In the genomic region with DNA sequence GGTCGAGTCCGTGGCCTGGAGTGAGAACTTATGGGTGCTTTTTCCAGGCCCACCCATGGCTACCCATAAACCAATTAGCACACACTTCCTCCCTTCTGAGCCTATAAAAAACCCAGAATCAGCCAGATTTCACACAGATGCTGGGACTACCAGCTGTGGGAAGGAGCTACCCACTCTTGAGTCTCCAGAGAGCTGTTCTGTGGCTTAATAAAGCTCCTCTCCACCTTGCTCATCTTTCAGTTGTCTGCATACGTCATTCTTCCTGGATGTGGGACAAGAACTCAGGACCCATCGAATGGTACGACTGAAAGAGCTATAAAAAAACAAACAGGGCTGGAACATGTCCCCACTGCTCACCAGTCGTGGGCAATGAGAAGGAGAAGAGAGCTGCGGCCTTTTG, we compare ENCODE assay signal across 24 cellular contexts.
"Had no signal": no experiment of that assay in that cellular context is flagged by ENCODE, and none has a peak within 500 bp of the region (broad histone marks: within the 10 kb centered on the region; RNA-seq: fewer than 3 reads in every experiment).

No MANE protein-coding gene starts in this region.

- H3K9ac ChIP-seq: SK-N-SH had no signal

- H3K9me3 ChIP-seq: MG63, SK-N-SH had no signal

- H3K4me2 ChIP-seq: SK-N-SH had no signal

- H3K4me3 ChIP-seq: MG63 had no signal

- H3K27me3 ChIP-seq: MG63 had no signal

- H3K27ac ChIP-seq: HL-60, RWPE1 had no signal

- DNase-seq: KBM-7; MG63; NCI-H1092; NCI-H1105 treated with DMSO at 0.1 percent for 48 hours; NCI-H1417 treated with DMSO at 0.1 percent for 48 hours; NCI-H146; NCI-H1694 treated with DMSO at 0.1 percent for 48 hours; NCI-H1930; NCI-H2081; NCI-H2107; NCI-H2227 treated with DMSO at 0.1 percent for 48 hours; NCI-H510A; NCI-H524 treated with DMSO at 0.1 percent for 48 hours; NCI-H69; NCI-H774; NK-92 treated with Interleukin-12 subunit alpha and Interleukin-12 subunit beta, amount 100 ng/mL, for 24 hours; PC-3; SHP77; SK-N-SH; SW 1271; T-cell had no signal

- ATAC-seq: Panc1, PC-3, T-cell had no signal

- H3K36me3 ChIP-seq: MG63 had no signal
